In the genomic region with DNA sequence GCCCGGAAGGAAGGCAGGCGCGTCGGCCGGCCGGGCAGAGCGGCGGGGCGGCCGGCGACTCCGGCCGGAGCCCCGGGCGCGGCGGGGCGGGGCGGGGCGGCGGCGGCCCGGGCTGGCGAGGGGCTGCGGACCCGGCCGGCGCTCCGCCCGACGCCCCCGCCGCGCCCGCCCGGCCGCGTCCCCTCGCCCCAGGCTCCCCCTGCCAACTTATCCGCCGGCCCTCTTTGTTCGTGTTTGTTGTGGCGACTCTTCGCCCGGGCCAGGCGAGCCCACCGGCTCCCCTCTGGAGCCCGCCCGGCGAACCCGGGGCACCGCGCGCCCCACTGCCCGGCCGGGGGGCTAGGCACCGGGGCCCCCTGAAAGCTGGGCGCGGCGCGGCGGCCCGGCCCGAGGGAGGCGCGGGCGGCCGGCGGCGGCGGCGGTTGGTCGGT, we compare ENCODE assay signal across 8 cellular contexts. TPM values are rescaled to one million over a fixed set of nuclear protein-coding genes. Genes with fewer than 3 reads are reported as not detected.
A peak's percentile ranks its signal among the peaks of the same experiment; 100 is the strongest.
DNase-seq lines count a peak whose midpoint lies in the region; ATAC-seq lines count a peak whose summit lies in the region.

No MANE protein-coding gene starts in this region.

- H3K27ac ChIP-seq in iPS-18a (ENCODE audit: low read length): no peak overlapping the region

- ATAC-seq in activated T-cell treated with anti-CD3 and anti-CD28 coated beads, Interleukin-2, amount 50 U/mL, for 72 hours (replicated peaks in 1 of 2): no peak
- ATAC-seq in HG03135 (IDR thresholded peaks at IDR 0.05; ENCODE audit: unreplicated experiment): peak; percentile 13
- ATAC-seq in activated naive CD8-positive, alpha-beta T cell treated with anti-CD3 and anti-CD28 coated beads, Interleukin-2, amount 50 U/mL, for 24 hours: no peak
- ATAC-seq in stimulated activated naive CD8-positive, alpha-beta T cell treated with anti-CD3 and anti-CD28 coated beads, Interleukin-15, amount 100 ng/mL, for 72 hours: no peak

- H3K27me3 ChIP-seq in iPS-18a (ENCODE audit: control insufficient read depth, insufficient read depth, low read length): peaks cover 22% of the 10 kb centered on the region

- H3K4me1 ChIP-seq in iPS-18a (ENCODE audit: control insufficient read depth, low read depth, low read length): peaks cover 6% of the 10 kb centered on the region

- peaks cover 9 to 18% of the 10 kb centered on the region in 2 donors for H3K36me3 Mint-ChIP-seq in activated T-cell treated with anti-CD3 and anti-CD28 coated beads, Interleukin-2, amount 50 U/mL, for 72 hours (ENCODE audit: insufficient read depth in 2 of 2)
- peaks cover 4% of the 10 kb centered on the region for H3K36me3 Mint-ChIP-seq in activated naive CD8-positive, alpha-beta T cell treated with anti-CD3 and anti-CD28 coated beads, Interleukin-2, amount 50 U/mL, for 24 hours (ENCODE audit: low read depth)

- no peak for DNase-seq in activated T-cell treated with anti-CD3 and anti-CD28 coated beads, Interleukin-2, amount 50 U/mL, for 72 hours
- DNase-seq in activated T-cell treated with anti-CD3 and anti-CD28 coated beads, Interleukin-2, amount 50 U/mL, for 48 hours: no peak
- no peak for DNase-seq in activated naive CD8-positive, alpha-beta T cell treated with anti-CD3 and anti-CD28 coated beads, Interleukin-2, amount 50 U/mL, for 24 hours
- DNase-seq in stimulated activated naive CD8-positive, alpha-beta T cell treated with anti-CD3 and anti-CD28 coated beads, Interleukin-15, amount 100 ng/mL, for 72 hours: peak in 1 of 2 donors; percentile 21
- DNase-seq in DMS79 treated with DMSO at 0.1 percent for 48 hours (lab: John Stamatoyannopoulos, UW): no peak
- DNase-seq in NCI-H446 treated with DMSO at 0.1 percent for 48 hours (lab: John Stamatoyannopoulos, UW): no peak

- peaks cover 10% of the 10 kb centered on the region for H3K27me3 Mint-ChIP-seq in activated T-cell treated with anti-CD3 and anti-CD28 coated beads, Interleukin-2, amount 50 U/mL, for 72 hours (ENCODE audit: low read depth)
- peaks cover 9% of the 10 kb centered on the region for H3K27me3 Mint-ChIP-seq in activated naive CD8-positive, alpha-beta T cell treated with anti-CD3 and anti-CD28 coated beads, Interleukin-2, amount 50 U/mL, for 24 hours
- peaks cover 8% of the 10 kb centered on the region for H3K27me3 Mint-ChIP-seq in stimulated activated naive CD8-positive, alpha-beta T cell treated with anti-CD3 and anti-CD28 coated beads, Interleukin-15, amount 100 ng/mL, for 72 hours

- H3K4me3 ChIP-seq in iPS-18a (ENCODE audit: low read length): peak overlapping the region; percentile 91

- H3K9ac ChIP-seq in iPS-18a (ENCODE audit: low read length): peak overlapping the region; percentile 62

- no peaks in the 10 kb centered on the region for H3K9me3 ChIP-seq in iPS-18a (ENCODE audit: control insufficient read depth, low read depth, low read length)

- peaks cover 48% of the 10 kb centered on the region for H3K4me1 Mint-ChIP-seq in activated T-cell treated with anti-CD3 and anti-CD28 coated beads, Interleukin-2, amount 50 U/mL, for 72 hours (ENCODE audit: low read depth)
- H3K4me1 Mint-ChIP-seq in activated naive CD8-positive, alpha-beta T cell treated with anti-CD3 and anti-CD28 coated beads, Interleukin-2, amount 50 U/mL, for 24 hours: peaks cover 36% of the 10 kb centered on the region
- peaks cover 40% of the 10 kb centered on the region for H3K4me1 Mint-ChIP-seq in stimulated activated naive CD8-positive, alpha-beta T cell treated with anti-CD3 and anti-CD28 coated beads, Interleukin-15, amount 100 ng/mL, for 72 hours

- peaks cover 0 to 6% of the 10 kb centered on the region in 2 donors for H3K9me3 Mint-ChIP-seq in activated T-cell treated with anti-CD3 and anti-CD28 coated beads, Interleukin-2, amount 50 U/mL, for 72 hours
- no peaks in the 10 kb centered on the region for H3K9me3 Mint-ChIP-seq in activated naive CD8-positive, alpha-beta T cell treated with anti-CD3 and anti-CD28 coated beads, Interleukin-2, amount 50 U/mL, for 24 hours
- peaks cover 0 to 7% of the 10 kb centered on the region in 2 donors for H3K9me3 Mint-ChIP-seq in stimulated activated naive CD8-positive, alpha-beta T cell treated with anti-CD3 and anti-CD28 coated beads, Interleukin-15, amount 100 ng/mL, for 72 hours

- H3K27ac Mint-ChIP-seq in activated T-cell treated with anti-CD3 and anti-CD28 coated beads, Interleukin-2, amount 50 U/mL, for 72 hours: no peak overlapping the region
- no peak overlapping the region for H3K27ac Mint-ChIP-seq in activated naive CD8-positive, alpha-beta T cell treated with anti-CD3 and anti-CD28 coated beads, Interleukin-2, amount 50 U/mL, for 24 hours
- peak overlapping the region in 1 of 2 donors; percentile 86 for H3K27ac Mint-ChIP-seq in stimulated activated naive CD8-positive, alpha-beta T cell treated with anti-CD3 and anti-CD28 coated beads, Interleukin-15, amount 100 ng/mL, for 72 hours

- peak overlapping the region; percentile 50 to 52 for H3K4me3 Mint-ChIP-seq in activated T-cell treated with anti-CD3 and anti-CD28 coated beads, Interleukin-2, amount 50 U/mL, for 72 hours
- peak overlapping the region; percentile 92 for H3K4me3 Mint-ChIP-seq in activated naive CD8-positive, alpha-beta T cell treated with anti-CD3 and anti-CD28 coated beads, Interleukin-2, amount 50 U/mL, for 24 hours
- H3K4me3 Mint-ChIP-seq in stimulated activated naive CD8-positive, alpha-beta T cell treated with anti-CD3 and anti-CD28 coated beads, Interleukin-15, amount 100 ng/mL, for 72 hours: peak overlapping the region; percentile 66 to 86

- H3K36me3 ChIP-seq in iPS-18a (ENCODE audit: control insufficient read depth, low read depth, low read length): no peaks in the 10 kb centered on the region

RNA-seq across cellular contexts. Expression of a gene that starts 0.5 kb away (rescaled TPM):
- total RNA-seq in activated T-cell treated with anti-CD3 and anti-CD28 coated beads, Interleukin-2, amount 50 U/mL, for 72 hours: 10 to 100 TPM; 28.1 to 39.2 TPM
